ENCODE assay signal across 23 cellular contexts in the genomic region with DNA sequence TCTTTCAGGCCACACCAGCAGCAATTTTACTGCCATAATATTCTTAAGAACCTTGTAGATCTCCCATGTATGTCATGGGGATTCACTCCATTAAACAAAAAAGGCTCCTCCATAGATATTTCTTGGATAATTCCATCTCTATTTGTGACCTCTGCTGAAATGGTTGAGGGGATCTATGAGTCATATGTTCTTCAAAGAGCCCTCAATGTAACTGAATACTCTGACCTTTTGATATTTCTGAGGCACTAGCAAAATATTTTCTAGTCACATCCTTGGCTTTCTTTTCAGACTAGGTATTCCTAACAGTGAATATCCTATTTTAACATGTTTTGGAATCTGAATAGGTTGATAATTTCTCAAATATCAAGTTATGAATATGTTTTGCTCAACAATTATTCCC.
"Had no signal": no experiment of that assay in that cellular context is flagged by ENCODE, and none has a peak within 500 bp of the region (broad histone marks: within the 10 kb centered on the region; RNA-seq: fewer than 3 reads in every experiment).

No MANE protein-coding gene starts in this region.

- H3K36me3 ChIP-seq: upper lobe of right lung had no signal

- H3K27me3 ChIP-seq: neural progenitor cell had no signal

- H3K27ac ChIP-seq: hepatocyte, neural progenitor cell, SK-N-MC, upper lobe of right lung, VCaP had no signal

- ATAC-seq: activated CD4-positive, CD25-positive, alpha-beta regulatory T cell treated with anti-CD3 and anti-CD28 coated beads, Interleukin-2, amount 50 U/mL, for 24 hours; left lobe of liver; stimulated activated naive B cell treated with anti-CD40 and anti-IgM and Interleukin-4, amounts not matched to agents 10 μg/mL and 1 μg/mL and 100 μg/mL, for 72 hours; upper lobe of right lung had no signal

- H3K4me3 ChIP-seq: hepatocyte, lung, neural progenitor cell, SK-N-MC, upper lobe of right lung had no signal

- H3K4me1 Mint-ChIP-seq: stimulated activated naive B cell treated with anti-CD40 and anti-IgM and Interleukin-4, amounts not matched to agents 10 μg/mL and 1 μg/mL and 100 μg/mL, for 72 hours had no signal

- H3K36me3 Mint-ChIP-seq: stimulated activated naive B cell treated with anti-CD40 and anti-IgM and Interleukin-4, amounts not matched to agents 10 μg/mL and 1 μg/mL and 100 μg/mL, for 72 hours had no signal

- H3K4me3 Mint-ChIP-seq: activated CD4-positive, alpha-beta T cell treated with anti-CD3 and anti-CD28 coated beads, Interleukin-2, amount 10 ng/mL, durations not matched to agents 7 days and 5 days; immature natural killer cell; naive B cell; neural progenitor cell; stimulated activated naive B cell treated with anti-CD40 and anti-IgM and Interleukin-4, amounts not matched to agents 10 μg/mL and 1 μg/mL and 100 μg/mL, for 72 hours; T-helper 2 cell treated with Interferon-gamma antibody and Interleukin-4, amounts not matched to agents 5 μg/mL and 100 μg/mL, for 36 hours had no signal

- H3K27ac Mint-ChIP-seq: activated CD4-positive, alpha-beta T cell treated with anti-CD3 and anti-CD28 coated beads, Interleukin-2, amount 10 ng/mL, durations not matched to agents 7 days and 5 days; activated T-helper 2 cell treated with anti-CD3 and anti-CD28 coated beads, Interferon-gamma antibody, Interleukin-2, Interleukin-4, amounts not matched to agents 10 μg/mL and 5 μg/mL and 100 μg/mL, durations not matched to agents 14 hours and 24 hours and 36 hours; immature natural killer cell; naive B cell; neural progenitor cell; stimulated activated naive B cell treated with anti-CD40 and anti-IgM and Interleukin-4, amounts not matched to agents 10 μg/mL and 1 μg/mL and 100 μg/mL, for 72 hours; T-helper 2 cell treated with Interferon-gamma antibody and Interleukin-4, amounts not matched to agents 5 μg/mL and 100 μg/mL, for 36 hours had no signal

- H2AFZ ChIP-seq: hepatocyte, neural progenitor cell had no signal

- H3K4me2 ChIP-seq: hepatocyte, neural progenitor cell had no signal

- H3K79me2 ChIP-seq: hepatocyte had no signal

- DNase-seq: activated CD4-positive, alpha-beta T cell treated with anti-CD3 and anti-CD28 coated beads, Interleukin-2, amount 10 ng/mL, durations not matched to agents 7 days and 5 days; activated naive CD4-positive, alpha-beta T cell; central memory CD4-positive, alpha-beta T cell; dermis blood vessel endothelial cell; effector CD8-positive, alpha-beta T cell; foreskin melanocyte; immature natural killer cell; naive B cell; posterior cingulate gyrus; stimulated activated CD4-positive, alpha-beta T cell treated with anti-CD3 and anti-CD28 coated beads, Interleukin-2, amount 100 ng/mL, for 48 hours; stimulated activated CD8-positive, alpha-beta memory T cell treated with anti-CD3 and anti-CD28 coated beads, Interleukin-4, amount 100 ng/mL, for 48 hours; stimulated activated naive B cell treated with anti-CD40 and anti-IgM and Interleukin-4, amounts not matched to agents 10 μg/mL and 1 μg/mL and 100 μg/mL, for 72 hours; SW 1271; upper lobe of right lung had no signal

- H3K9ac ChIP-seq: neural progenitor cell had no signal

- H3K9me3 ChIP-seq: upper lobe of right lung had no signal
